ENCODE assay signal across 20 cellular contexts in the genomic region with DNA sequence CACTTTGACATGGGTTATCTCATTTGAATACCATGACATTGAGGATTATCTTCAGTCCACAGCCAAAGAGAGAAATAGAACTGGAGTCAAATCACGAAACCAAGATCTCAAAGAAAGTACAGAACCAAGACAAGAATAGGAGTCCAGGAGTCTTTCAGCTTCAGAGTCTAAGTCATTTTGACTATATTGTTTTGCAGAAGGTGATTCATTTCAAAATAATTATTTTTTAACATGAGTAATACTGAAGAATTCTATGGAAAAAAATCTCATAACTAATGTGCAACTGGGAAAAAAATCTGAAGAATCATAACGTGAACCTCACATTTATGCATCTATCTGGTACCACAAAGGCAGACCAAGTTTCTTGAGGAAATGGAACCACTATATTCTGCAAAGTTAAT.
DNase-seq lines count a peak whose midpoint lies in the region; ATAC-seq, FAIRE-seq and TF ChIP-seq lines count a peak whose summit lies in the region.
"Had no signal": no experiment of that assay in that cellular context is flagged by ENCODE, and none has a peak within 500 bp of the region (broad histone marks: within the 10 kb centered on the region; RNA-seq: fewer than 3 reads in every experiment).

No MANE protein-coding gene starts in this region.

- BruUV-seq in endothelial cell of umbilical vein (replicated peaks; lab: Mats Ljungman, UMichigan): no TSS peak

- H3K27ac ChIP-seq in SK-N-SH (ENCODE audit: low read depth in 2 of 2, low read length in 1 of 2): peak overlapping the region in 1 of 2 experiments; percentile 50; a peak in 2 of 4 replicates
- H3K27ac ChIP-seq in endothelial cell of umbilical vein (ENCODE audit: insufficient read depth, low read depth, low read length): no peak overlapping the region
- no peak overlapping the region for H3K27ac ChIP-seq in left ventricle myocardium inferior (replicated peaks)
- H3K27ac ChIP-seq: breast epithelium had no signal

- dilution Hi-C loops in endothelial cell of umbilical vein (cut with MboI; ENCODE audit: extremely low pct_ligation_motif_present, low sequenced_read_pairs): no loop called here

- H3K36me3 ChIP-seq in SK-N-SH (replicated peaks in 1 of 2; ENCODE audit: control insufficient read depth in 1 of 2, insufficient read depth in 2 of 2, low read length in 1 of 2) (peaks cover 18 to 60% of the 10 kb centered on the region in 2 experiments), endothelial cell of umbilical vein (ENCODE audit: control insufficient read depth in 2 of 2, extremely low read depth in 1 of 2, insufficient read depth in 2 of 2, low read length in 2 of 2) (peaks cover 3% of the 10 kb centered on the region in 2 experiments), left ventricle myocardium inferior (peaks cover 30% of the 10 kb centered on the region)
- H3K36me3 ChIP-seq: breast epithelium had no signal

- no peak for TF ChIP-seq RAD21 in SK-N-SH (IDR thresholded peaks at IDR 0.05; ENCODE audit: low read length)

- FAIRE-seq in endothelial cell of umbilical vein (lab: Jason Lieb, UNC): peak; percentile 31
- FAIRE-seq: K562 had no signal

- H3K4me1 ChIP-seq in SK-N-SH (ENCODE audit: control insufficient read depth in 1 of 2, insufficient read depth in 2 of 2, low read depth in 1 of 2, low read length in 1 of 2): peaks cover 0 to 5% of the 10 kb centered on the region in 2 experiments; a peak in 2 of 4 replicates
- peaks cover 9% of the 10 kb centered on the region for H3K4me1 ChIP-seq in endothelial cell of umbilical vein (ENCODE audit: control insufficient read depth, extremely low read depth, insufficient read depth, low read length)
- peaks cover 54% of the 10 kb centered on the region for H3K4me1 ChIP-seq in left ventricle myocardium inferior
- H3K4me1 ChIP-seq: breast epithelium had no signal

- no peak for DNase-seq in activated naive CD8-positive, alpha-beta T cell treated with anti-CD3 and anti-CD28 coated beads for 36 hours
- DNase-seq in SK-N-SH: no peak
- no peak for DNase-seq in endothelial cell of umbilical vein (ENCODE audit: low read depth, low spot score)
- no peak for DNase-seq in ureter (ENCODE audit: low spot score)
- DNase-seq in left ventricle myocardium inferior: no peak
- no peak for DNase-seq in inferior parietal cortex (ENCODE audit: extremely low spot score)
- DNase-seq: activated CD4-positive, alpha-beta T cell treated with anti-CD3 and anti-CD28 coated beads, Interleukin-2, amount 10 ng/mL, durations not matched to agents 7 days and 5 days; activated CD8-positive, alpha-beta memory T cell treated with anti-CD3 and anti-CD28 coated beads, Interleukin-2, amount 50 U/mL, for 4 hours; activated naive CD4-positive, alpha-beta T cell treated with anti-CD3 and anti-CD28 coated beads, Interleukin-2, amount 50 U/mL, for 16 hours; MV-4-11; naive thymus-derived CD8-positive, alpha-beta T cell; NCI-H2029; NCI-H345; stimulated activated CD4-positive, alpha-beta T cell treated with anti-CD3 and anti-CD28 coated beads, Interleukin-4, amount 100 ng/mL, for 1 hour had no signal

- no peak for TF ChIP-seq POLR2A in endothelial cell of umbilical vein (IDR thresholded peaks at IDR 0.05; ENCODE audit: low read depth, low read length)

- H3K9ac ChIP-seq in SK-N-SH (peak overlapping the region; percentile 15; the same call in 1 of the 2 replicates), endothelial cell of umbilical vein (replicated peaks; ENCODE audit: extremely low read depth, insufficient read depth, low read length) (no peak overlapping the region)

- H3K4me3 Mint-ChIP-seq in activated naive CD8-positive, alpha-beta T cell: no peak overlapping the region
- no peak overlapping the region for H3K4me3 Mint-ChIP-seq in activated naive CD8-positive, alpha-beta T cell treated with anti-CD3 and anti-CD28 coated beads for 36 hours
- no peak overlapping the region for H3K4me3 Mint-ChIP-seq in stimulated activated memory B cell treated with anti-CD40 and anti-IgM and Interleukin-4, amounts not matched to agents 10 μg/mL and 1 μg/mL and 100 μg/mL, for 72 hours
- H3K4me3 Mint-ChIP-seq: activated CD4-positive, alpha-beta T cell treated with anti-CD3 and anti-CD28 coated beads, Interleukin-2, amount 10 ng/mL, durations not matched to agents 7 days and 5 days; CD14-positive monocyte; dendritic cell treated with granulocyte-macrophage colony-stimulating factor and Interleukin-4, amounts not matched to agents 40 ng/mL and 50 ng/mL, for 4 days; naive thymus-derived CD8-positive, alpha-beta T cell had no signal

- POLR2A ChIA-PET in SK-N-SH (lab: Yijun Ruan, JAX): no interaction called here
- POLR2A ChIA-PET in endothelial cell of umbilical vein (lab: Charles Lee): no interaction called here

- WGBS in SK-N-SH (ENCODE audit: low lambda C conversion rate): 49% methylated on average over 2 of the region's 2 CpGs

- H3K4me2 ChIP-seq in SK-N-SH (0 out of 2 replicates have a peak overlapping the region, but pooled peaks have one; percentile 3), endothelial cell of umbilical vein (ENCODE audit: insufficient read depth, low read length) (no peak overlapping the region)

- TF ChIP-seq EP300 in SK-N-SH (IDR thresholded peaks at IDR 0.05; ENCODE audit: borderline replicate concordance in 1 of 2, low read depth in 1 of 2, low read length in 1 of 2): no peak

- TF ChIP-seq CTCF in SK-N-SH (IDR thresholded peaks at IDR 0.05) (no peak), endothelial cell of umbilical vein (IDR thresholded peaks at IDR 0.05; ENCODE audit: extremely low read depth in 1 of 2, insufficient read depth in 1 of 2, low read depth in 1 of 2, low read length in 2 of 2) (no peak), left ventricle myocardium inferior (IDR thresholded peaks at IDR 0.05; ENCODE audit: borderline replicate concordance) (no peak)

- H3K36me3 Mint-ChIP-seq in activated naive CD8-positive, alpha-beta T cell: peaks cover 50% of the 10 kb centered on the region
- peaks cover 91% of the 10 kb centered on the region for H3K36me3 Mint-ChIP-seq in activated naive CD8-positive, alpha-beta T cell treated with anti-CD3 and anti-CD28 coated beads for 36 hours
- peaks cover 49% of the 10 kb centered on the region for H3K36me3 Mint-ChIP-seq in stimulated activated memory B cell treated with anti-CD40 and anti-IgM and Interleukin-4, amounts not matched to agents 10 μg/mL and 1 μg/mL and 100 μg/mL, for 72 hours

- H2AFZ ChIP-seq in SK-N-SH (ENCODE audit: low read depth) (no peak overlapping the region), endothelial cell of umbilical vein (ENCODE audit: low read depth, low read length) (no peak overlapping the region)

- H3K27me3 ChIP-seq in SK-N-SH (ENCODE audit: insufficient read depth) (no peaks in the 10 kb centered on the region), endothelial cell of umbilical vein (ENCODE audit: control insufficient read depth in 2 of 2, insufficient read depth in 2 of 2, low read length in 2 of 2) (no peaks in the 10 kb centered on the region), left ventricle myocardium inferior (ENCODE audit: low read depth) (no peaks in the 10 kb centered on the region)
- H3K27me3 ChIP-seq: breast epithelium had no signal

- intact Hi-C loops in endothelial cell of umbilical vein (cut with micrococcal nuclease): no loop called here
- intact Hi-C loops in left ventricle myocardium inferior (cut with micrococcal nuclease): no loop called here

- H3K27me3 Mint-ChIP-seq in activated naive CD8-positive, alpha-beta T cell: no peaks in the 10 kb centered on the region
- H3K27me3 Mint-ChIP-seq in activated naive CD8-positive, alpha-beta T cell treated with anti-CD3 and anti-CD28 coated beads for 36 hours: no peaks in the 10 kb centered on the region
- H3K27me3 Mint-ChIP-seq in stimulated activated memory B cell treated with anti-CD40 and anti-IgM and Interleukin-4, amounts not matched to agents 10 μg/mL and 1 μg/mL and 100 μg/mL, for 72 hours: no peaks in the 10 kb centered on the region
- H3K27me3 Mint-ChIP-seq: activated CD4-positive, alpha-beta T cell treated with anti-CD3 and anti-CD28 coated beads, Interleukin-2, amount 10 ng/mL, durations not matched to agents 7 days and 5 days; dendritic cell treated with granulocyte-macrophage colony-stimulating factor and Interleukin-4, amounts not matched to agents 40 ng/mL and 50 ng/mL, for 4 days; naive thymus-derived CD8-positive, alpha-beta T cell had no signal

- peak overlapping the region; percentile 46 for H3K27ac Mint-ChIP-seq in activated naive CD8-positive, alpha-beta T cell
- H3K27ac Mint-ChIP-seq in activated naive CD8-positive, alpha-beta T cell treated with anti-CD3 and anti-CD28 coated beads for 36 hours: no peak overlapping the region
- H3K27ac Mint-ChIP-seq in stimulated activated memory B cell treated with anti-CD40 and anti-IgM and Interleukin-4, amounts not matched to agents 10 μg/mL and 1 μg/mL and 100 μg/mL, for 72 hours: no peak overlapping the region
- H3K27ac Mint-ChIP-seq: activated CD4-positive, alpha-beta T cell treated with anti-CD3 and anti-CD28 coated beads, Interleukin-2, amount 10 ng/mL, durations not matched to agents 7 days and 5 days; CD14-positive monocyte; dendritic cell treated with granulocyte-macrophage colony-stimulating factor and Interleukin-4, amounts not matched to agents 40 ng/mL and 50 ng/mL, for 4 days; naive thymus-derived CD8-positive, alpha-beta T cell had no signal

- CTCF ChIA-PET in SK-N-SH (lab: Yijun Ruan, JAX): no interaction called here
- CTCF ChIA-PET in endothelial cell of umbilical vein (lab: Charles Lee): interaction anchor here (0.9 to 1.8 kb wide), 3 partner anchors 11 to 19 kb away, joined by 3 to 5 read pairs (median 4); no protein-coding TSS in a partner anchor

- peaks cover 19% of the 10 kb centered on the region for H3F3A ChIP-seq in SK-N-SH (replicated peaks; ENCODE audit: insufficient read depth)

- no peaks in the 10 kb centered on the region for H3K9me2 ChIP-seq in SK-N-SH

- H4K20me1 ChIP-seq in SK-N-SH (ENCODE audit: insufficient read depth): peaks cover 10% of the 10 kb centered on the region
- H4K20me1 ChIP-seq in endothelial cell of umbilical vein (replicated peaks; ENCODE audit: control insufficient read depth, extremely low read depth, insufficient read depth, low read length): peaks cover 3% of the 10 kb centered on the region

- H3K79me2 ChIP-seq in SK-N-SH (ENCODE audit: insufficient read depth): peaks cover 91% of the 10 kb centered on the region
- peaks cover 67% of the 10 kb centered on the region for H3K79me2 ChIP-seq in endothelial cell of umbilical vein (ENCODE audit: control insufficient read depth, insufficient read depth, low read length)

- no peaks in the 10 kb centered on the region for H3K9me3 Mint-ChIP-seq in activated naive CD8-positive, alpha-beta T cell (ENCODE audit: low read depth)
- peaks cover 11% of the 10 kb centered on the region for H3K9me3 Mint-ChIP-seq in activated naive CD8-positive, alpha-beta T cell treated with anti-CD3 and anti-CD28 coated beads for 36 hours
- H3K9me3 Mint-ChIP-seq in stimulated activated memory B cell treated with anti-CD40 and anti-IgM and Interleukin-4, amounts not matched to agents 10 μg/mL and 1 μg/mL and 100 μg/mL, for 72 hours: peaks cover under 1% of the 10 kb centered on the region

- H3K9me1 ChIP-seq in endothelial cell of umbilical vein (replicated peaks; ENCODE audit: control insufficient read depth, extremely low read depth, insufficient read depth, low read length): no peaks in the 10 kb centered on the region

- H3K9me3 ChIP-seq in SK-N-SH: no peaks in the 10 kb centered on the region
- H3K9me3 ChIP-seq in endothelial cell of umbilical vein (replicated peaks; ENCODE audit: control insufficient read depth, insufficient read depth, low read length): no peaks in the 10 kb centered on the region
- H3K9me3 ChIP-seq in left ventricle myocardium inferior (replicated peaks): peaks cover 2% of the 10 kb centered on the region

- no peak overlapping the region for H3K4me3 ChIP-seq in SK-N-SH (ENCODE audit: low read depth in 2 of 2, low read length in 1 of 2)
- no peak overlapping the region for H3K4me3 ChIP-seq in endothelial cell of umbilical vein (replicated peaks in 1 of 3; ENCODE audit: insufficient read depth in 1 of 3, low read depth in 1 of 3, low read length in 3 of 3)
- no peak overlapping the region for H3K4me3 ChIP-seq in left ventricle myocardium inferior
- H3K4me3 ChIP-seq: breast epithelium, K562 had no signal

- ATAC-seq in stimulated activated memory B cell treated with anti-CD40 and anti-IgM and Interleukin-4, amounts not matched to agents 10 μg/mL and 1 μg/mL and 100 μg/mL, for 72 hours: peak; percentile 45
- ATAC-seq: K562; naive thymus-derived CD8-positive, alpha-beta T cell had no signal

- peaks cover 35% of the 10 kb centered on the region for H3K4me1 Mint-ChIP-seq in activated naive CD8-positive, alpha-beta T cell (ENCODE audit: low read depth)
- H3K4me1 Mint-ChIP-seq in activated naive CD8-positive, alpha-beta T cell treated with anti-CD3 and anti-CD28 coated beads for 36 hours: peaks cover 6% of the 10 kb centered on the region
- H3K4me1 Mint-ChIP-seq in stimulated activated memory B cell treated with anti-CD40 and anti-IgM and Interleukin-4, amounts not matched to agents 10 μg/mL and 1 μg/mL and 100 μg/mL, for 72 hours: peaks cover 26% of the 10 kb centered on the region
- H3K4me1 Mint-ChIP-seq: CD14-positive monocyte had no signal
